ENCODE assay signal across 9 cellular contexts in the genomic region with DNA sequence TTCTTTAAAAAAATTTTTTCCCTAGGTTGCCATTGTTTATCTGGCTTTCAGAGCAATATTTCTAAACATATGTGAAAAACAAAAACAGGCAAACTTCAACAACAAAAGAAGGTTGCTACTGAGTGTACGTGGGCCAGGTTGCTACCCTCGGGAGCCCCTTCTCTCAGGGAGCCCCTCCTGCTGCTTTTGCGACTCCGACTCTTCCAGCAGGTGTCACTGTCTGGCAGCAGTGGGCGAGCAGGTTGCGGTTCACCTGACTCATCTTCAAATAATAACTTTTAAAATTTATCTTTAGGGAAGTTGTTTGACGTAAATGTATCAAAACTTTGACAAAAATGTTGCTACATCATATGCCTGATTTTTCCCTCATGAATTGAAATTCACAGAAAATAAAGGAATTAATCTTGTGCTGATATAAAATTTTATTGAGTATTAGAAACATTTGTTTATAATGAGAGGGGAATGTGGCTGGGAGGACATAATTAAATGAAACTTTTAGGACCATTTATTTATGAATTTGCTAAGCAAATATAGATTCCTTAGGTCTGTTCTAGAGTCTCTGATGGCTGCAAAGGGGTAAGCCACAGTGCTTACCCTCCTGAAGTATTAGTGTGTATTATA.
A peak's percentile ranks its signal among the peaks of the same experiment; 100 is the strongest.
DNase-seq lines count a peak whose midpoint lies in the region; ATAC-seq and TF ChIP-seq lines count a peak whose summit lies in the region.
"Had no signal": no experiment of that assay in that cellular context is flagged by ENCODE, and none has a peak within 500 bp of the region (broad histone marks: within the 10 kb centered on the region; RNA-seq: fewer than 3 reads in every experiment).

No MANE protein-coding gene starts in this region.

- no peaks in the 10 kb centered on the region for H3K9me2 ChIP-seq in Karpas-422 (replicated peaks; ENCODE audit: insufficient read depth, low read length)

- no peak for TF ChIP-seq CTCF in omental fat pad (IDR thresholded peaks at IDR 0.05)

- no peak overlapping the region for H3K4me2 ChIP-seq in Karpas-422 (ENCODE audit: low read depth, low read length, poor library complexity, severe bottlenecking)
- H3K4me2 ChIP-seq: KMS-11 had no signal

- ATAC-seq in omental fat pad (ENCODE audit: low FRiP score): no peak
- ATAC-seq in HG03025 (IDR thresholded peaks at IDR 0.05; ENCODE audit: low FRiP score, unreplicated experiment): no peak
- ATAC-seq in stimulated activated effector memory CD8-positive, alpha-beta T cell treated with anti-CD3 and anti-CD28 coated beads, Interleukin-12 subunit alpha, Interleukin-12 subunit beta, amount 100 ng/mL, for 72 hours: no peak

- no peak overlapping the region for H3K27ac ChIP-seq in Karpas-422 (ENCODE audit: low read length)
- peak overlapping the region; percentile 79 for H3K27ac ChIP-seq in temporal lobe (ENCODE audit: low read depth, low read length)
- H3K27ac ChIP-seq: KMS-11 had no signal

- no peaks in the 10 kb centered on the region for H3K9me3 Mint-ChIP-seq in stimulated activated effector memory CD8-positive, alpha-beta T cell treated with anti-CD3 and anti-CD28 coated beads, Interleukin-12 subunit alpha, Interleukin-12 subunit beta, amount 100 ng/mL, for 72 hours

- peaks cover 22% of the 10 kb centered on the region for H3K4me1 ChIP-seq in Karpas-422 (ENCODE audit: low read length)

- peak; percentile 1 for DNase-seq in COLO668 (lab: John Stamatoyannopoulos, UW; ENCODE audit: unreplicated experiment)
- peak; percentile 56 for DNase-seq in Karpas-422
- peak; percentile 40 for DNase-seq in activated T-cell treated with anti-CD3 and anti-CD28 coated beads, Interleukin-2, amount 50 U/mL, for 1 hour
- peak; percentile 73 for DNase-seq in islet precursor cell
- no peak for DNase-seq in omental fat pad (ENCODE audit: low spot score)
- DNase-seq in stimulated activated effector memory CD8-positive, alpha-beta T cell treated with anti-CD3 and anti-CD28 coated beads, Interleukin-12 subunit alpha, Interleukin-12 subunit beta, amount 100 ng/mL, for 72 hours (ENCODE audit: low spot score in 2 of 2): no peak

- peaks cover 16% of the 10 kb centered on the region for H3K4me1 Mint-ChIP-seq in stimulated activated effector memory CD8-positive, alpha-beta T cell treated with anti-CD3 and anti-CD28 coated beads, Interleukin-12 subunit alpha, Interleukin-12 subunit beta, amount 100 ng/mL, for 72 hours

- H2AFZ ChIP-seq in Karpas-422 (ENCODE audit: low read length): no peak overlapping the region

- H3K79me2 ChIP-seq in Karpas-422 (ENCODE audit: low read length): peaks cover 6% of the 10 kb centered on the region; the same call in 1 of the 2 replicates

- peaks cover 18% of the 10 kb centered on the region for H3K36me3 Mint-ChIP-seq in stimulated activated effector memory CD8-positive, alpha-beta T cell treated with anti-CD3 and anti-CD28 coated beads, Interleukin-12 subunit alpha, Interleukin-12 subunit beta, amount 100 ng/mL, for 72 hours

- H3K9ac ChIP-seq in Karpas-422 (ENCODE audit: low read length): no peak overlapping the region
- H3K9ac ChIP-seq: KMS-11 had no signal

- no peaks in the 10 kb centered on the region for H3K27me3 ChIP-seq in Karpas-422 (ENCODE audit: low read length)

- no peak overlapping the region for H3K4me3 Mint-ChIP-seq in stimulated activated effector memory CD8-positive, alpha-beta T cell treated with anti-CD3 and anti-CD28 coated beads, Interleukin-12 subunit alpha, Interleukin-12 subunit beta, amount 100 ng/mL, for 72 hours

- no peaks in the 10 kb centered on the region; the same call in 1 of the 2 replicates for H3K36me3 ChIP-seq in Karpas-422 (ENCODE audit: insufficient read depth, low read length)

- H3K27ac Mint-ChIP-seq in stimulated activated effector memory CD8-positive, alpha-beta T cell treated with anti-CD3 and anti-CD28 coated beads, Interleukin-12 subunit alpha, Interleukin-12 subunit beta, amount 100 ng/mL, for 72 hours: no peak overlapping the region

- H3K4me3 ChIP-seq in Karpas-422 (ENCODE audit: low read length): no peak overlapping the region

- no peaks in the 10 kb centered on the region for H3K9me3 ChIP-seq in Karpas-422 (ENCODE audit: low read length)

- no peaks in the 10 kb centered on the region for H4K20me1 ChIP-seq in Karpas-422 (ENCODE audit: insufficient read depth, low read depth, low read length)

Comparison
In these comparisons a context has a peak if more than half of its experiments do, and no peak if none do; other contexts are left out.
1. DNase-seq: peak in COLO668 (single experiment), Karpas-422 (single experiment), activated T-cell treated with anti-CD3 and anti-CD28 coated beads, Interleukin-2, amount 50 U/mL, for 1 hour (single experiment) and islet precursor cell (single experiment); none in omental fat pad (single experiment) and stimulated activated effector memory CD8-positive, alpha-beta T cell treated with anti-CD3 and anti-CD28 coated beads, Interleukin-12 subunit alpha, Interleukin-12 subunit beta, amount 100 ng/mL, for 72 hours (0 of 2).